In the genomic region with DNA sequence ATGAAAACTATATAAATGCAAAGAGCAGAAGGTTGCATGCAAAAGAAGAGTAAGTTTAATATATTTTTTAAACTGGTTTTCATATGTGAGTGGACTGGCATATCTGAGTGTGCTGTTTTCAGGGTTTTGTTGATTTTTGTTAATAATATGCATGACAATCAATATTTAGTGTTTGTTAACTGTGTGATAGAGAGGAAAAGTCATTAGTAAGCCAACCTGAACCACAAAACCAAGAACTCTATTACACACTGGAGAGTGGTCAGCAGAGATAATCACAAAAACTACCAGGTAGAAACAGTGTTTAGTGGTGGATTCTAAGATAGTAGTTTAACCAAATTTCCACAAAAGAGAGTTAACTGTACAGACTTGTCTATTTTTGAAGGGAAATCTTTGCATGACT, we compare ENCODE assay signal across 24 cellular contexts.
DNase-seq lines count a peak whose midpoint lies in the region; ATAC-seq, FAIRE-seq and TF ChIP-seq lines count a peak whose summit lies in the region.
"Had no signal": no experiment of that assay in that cellular context is flagged by ENCODE, and none has a peak within 500 bp of the region (broad histone marks: within the 10 kb centered on the region; RNA-seq: fewer than 3 reads in every experiment).

No MANE protein-coding gene starts in this region.

- no peak for TF ChIP-seq RAD21 in HepG2 (CRISPR knock-in tag; IDR thresholded peaks at IDR 0.05)

- H3K9me3 Mint-ChIP-seq in CD4-positive, alpha-beta T cell: peaks cover 2% of the 10 kb centered on the region

- H3K27me3 Mint-ChIP-seq in CD4-positive, alpha-beta T cell: no peaks in the 10 kb centered on the region
- H3K27me3 Mint-ChIP-seq: B cell; CD4-positive, alpha-beta memory T cell; CD8-positive, alpha-beta memory T cell had no signal

- no peak overlapping the region for H2AFZ ChIP-seq in HepG2 (ENCODE audit: low read length)

- TF ChIP-seq EP300 in HepG2 (IDR thresholded peaks at IDR 0.05; ENCODE audit: low read depth in 2 of 2, low read length in 2 of 2) (no peak), HepG2 (CRISPR knock-in tag; IDR thresholded peaks at IDR 0.05; ENCODE audit: borderline replicate concordance) (no peak)

- ATAC-seq in right lobe of liver: peak; percentile 40 to 69 (median 50)
- ATAC-seq in HepG2: no peak
- no peak for ATAC-seq in HG03354 (IDR thresholded peaks at IDR 0.05; ENCODE audit: poor library complexity, severe bottlenecking, unreplicated experiment)
- no peak for ATAC-seq in CD4-positive, alpha-beta T cell (ENCODE audit: poor library complexity)
- ATAC-seq: A549, GM12878 had no signal

- H3K27ac ChIP-seq in right lobe of liver (peak overlapping the region in 2 of 3 donors; percentile 13 to 24), HepG2 (ENCODE audit: extremely low read length, insufficient read depth, low read length) (no peak overlapping the region), VCaP (0 out of 2 replicates have a peak overlapping the region, but pooled peaks have one; percentile 44)
- no peak overlapping the region for H3K27ac ChIP-seq in CD4-positive, alpha-beta T cell (ENCODE audit: low read depth, low read length)
- H3K27ac ChIP-seq: 22Rv1; A549; BLaER1 treated with 17β-estradiol and CSF1 and Interleukin-3, amounts not matched to agents 10 nM and 100 nM; C4-2B had no signal

- no peaks in the 10 kb centered on the region for H3K36me3 Mint-ChIP-seq in CD4-positive, alpha-beta T cell (ENCODE audit: low read depth)
- H3K36me3 Mint-ChIP-seq: CD4-positive, alpha-beta memory T cell; CD8-positive, alpha-beta memory T cell had no signal

- H3K9ac ChIP-seq in HepG2 (ENCODE audit: insufficient read depth, low read depth, low read length): no peak overlapping the region
- H3K9ac ChIP-seq: BLaER1 treated with 17β-estradiol and CSF1 and Interleukin-3, amounts not matched to agents 10 nM and 100 nM had no signal

- H3K36me3 ChIP-seq in right lobe of liver: no peaks in the 10 kb centered on the region
- no peaks in the 10 kb centered on the region for H3K36me3 ChIP-seq in HepG2 (replicated peaks in 1 of 2; ENCODE audit: control insufficient read depth in 1 of 2, insufficient read depth in 2 of 2, low read length in 2 of 2)
- H3K36me3 ChIP-seq: BLaER1 treated with 17β-estradiol and CSF1 and Interleukin-3, amounts not matched to agents 10 nM and 100 nM had no signal

- no peaks in the 10 kb centered on the region for H3K79me2 ChIP-seq in HepG2 (ENCODE audit: insufficient read depth, low read length)

- H3K4me3 ChIP-seq in right lobe of liver (no peak overlapping the region), HepG2 (replicated peaks in 1 of 3; ENCODE audit: insufficient read depth in 1 of 3, low read depth in 2 of 3, low read length in 3 of 3) (no peak overlapping the region)
- H3K4me3 ChIP-seq: A549; BLaER1 treated with 17β-estradiol and CSF1 and Interleukin-3, amounts not matched to agents 10 nM and 100 nM; GM12878 had no signal

- BruUV-seq in HepG2 (replicated peaks; lab: Mats Ljungman, UMichigan): no TSS peak

- no peak for FAIRE-seq in HepG2 (lab: Jason Lieb, UNC)
- FAIRE-seq: A549, GM12878, GM12892, GM18507 had no signal

- intact Hi-C loops in right lobe of liver (cut with DNase I) (no loop called here), HepG2 (cut with micrococcal nuclease; ENCODE audit: unreplicated experiment) (no loop called here)
- intact Hi-C loops in CD4-positive, alpha-beta T cell (cut with DNase I, micrococcal nuclease): no loop called here

- H3K4me1 ChIP-seq in right lobe of liver (peaks cover 0 to 20% (median 9%) of the 10 kb centered on the region in 4 donors), HepG2 (ENCODE audit: insufficient read depth, low read length) (peaks cover 28% of the 10 kb centered on the region)
- H3K4me1 ChIP-seq: A549; BLaER1 treated with 17β-estradiol and CSF1 and Interleukin-3, amounts not matched to agents 10 nM and 100 nM had no signal

- POLR2A ChIA-PET in HepG2 (lab: Yijun Ruan, JAX): no interaction called here
- POLR2A ChIA-PET in CD4-positive, alpha-beta T cell (lab: Charles Lee): no interaction called here

- DNase-seq in right lobe of liver (no peak), HepG2 (ENCODE audit: low spot score) (no peak)
- no peak for DNase-seq in CD4-positive, alpha-beta T cell
- DNase-seq: AML-193; CD4-positive, alpha-beta memory T cell; CD8-positive, alpha-beta memory T cell; COR-L47; DMS 273 treated with DMSO at 0.1 percent for 48 hours; DMS153; DMS53; DMS79; DND-41; EL; GDM1 had no signal

- CTCF ChIA-PET in HepG2 (lab: Yijun Ruan, JAX; ENCODE audit: low intra/inter-chr PET ratio, low total read pairs): no interaction called here
- CTCF ChIA-PET in CD4-positive, alpha-beta T cell (lab: Charles Lee): no interaction called here

- no peak for TF ChIP-seq POLR2A in right lobe of liver (IDR thresholded peaks at IDR 0.05)
- TF ChIP-seq POLR2A in HepG2 (IDR thresholded peaks at IDR 0.05; ENCODE audit: insufficient read depth in 1 of 2, low read depth in 2 of 2, low read length in 2 of 2): no peak

- H3K4me3 Mint-ChIP-seq in CD4-positive, alpha-beta T cell: no peak overlapping the region
- H3K4me3 Mint-ChIP-seq: B cell; CD4-positive, alpha-beta memory T cell; CD8-positive, alpha-beta memory T cell had no signal

- in situ Hi-C loops in HepG2 (cut with HindIII; ENCODE audit: extremely low pct_ligation_motif_present, low pct_unique_long_range_greater_than_20kb): no loop called here

- H3K4me1 Mint-ChIP-seq in CD4-positive, alpha-beta T cell (ENCODE audit: low read depth): no peaks in the 10 kb centered on the region
- H3K4me1 Mint-ChIP-seq: B cell; CD4-positive, alpha-beta memory T cell; CD8-positive, alpha-beta memory T cell had no signal

- no peak overlapping the region for H3K27ac Mint-ChIP-seq in CD4-positive, alpha-beta T cell
- H3K27ac Mint-ChIP-seq: B cell; CD4-positive, alpha-beta memory T cell; CD8-positive, alpha-beta memory T cell had no signal

- TF ChIP-seq CTCF in right lobe of liver (IDR thresholded peaks at IDR 0.05): no peak
- no peak for TF ChIP-seq CTCF in HepG2 (CRISPR knock-in tag; IDR thresholded peaks at IDR 0.05)
- no peak for TF ChIP-seq CTCF in VCaP (conservative IDR thresholded peaks at IDR 0.05)
- no peak for TF ChIP-seq CTCF in CD4-positive, alpha-beta T cell (IDR thresholded peaks at IDR 0.05)

- no peak overlapping the region for H3K4me2 ChIP-seq in HepG2 (ENCODE audit: low read depth, low read length)
- H3K4me2 ChIP-seq: A549; BLaER1 treated with 17β-estradiol and CSF1 and Interleukin-3, amounts not matched to agents 10 nM and 100 nM had no signal

- no peaks in the 10 kb centered on the region for H4K20me1 ChIP-seq in HepG2 (ENCODE audit: insufficient read depth, low read length)
- H4K20me1 ChIP-seq: BLaER1 treated with 17β-estradiol and CSF1 and Interleukin-3, amounts not matched to agents 10 nM and 100 nM had no signal

- H3K9me3 ChIP-seq in right lobe of liver (no peaks in the 10 kb centered on the region), HepG2 (ENCODE audit: low read length) (no peaks in the 10 kb centered on the region)
- peaks cover 4% of the 10 kb centered on the region for H3K9me3 ChIP-seq in CD4-positive, alpha-beta T cell (ENCODE audit: control insufficient read depth, low read length)
- H3K9me3 ChIP-seq: A549; BLaER1 treated with 17β-estradiol and CSF1 and Interleukin-3, amounts not matched to agents 10 nM and 100 nM had no signal

- no peaks in the 10 kb centered on the region for H3K27me3 ChIP-seq in right lobe of liver
- no peaks in the 10 kb centered on the region for H3K27me3 ChIP-seq in HepG2 (ENCODE audit: control insufficient read depth in 1 of 2, insufficient read depth in 2 of 2, low read length in 2 of 2)
- H3K27me3 ChIP-seq in CD4-positive, alpha-beta T cell (ENCODE audit: control insufficient read depth, insufficient read depth, low read length): no peaks in the 10 kb centered on the region
- H3K27me3 ChIP-seq: BLaER1 treated with 17β-estradiol and CSF1 and Interleukin-3, amounts not matched to agents 10 nM and 100 nM had no signal

TF ChIP-seq in HepG2, 621 proteins besides CTCF, POLR2A, EP300 and RAD21:
- TF ChIP-seq NFE2L1 (CRISPR knock-in tag; IDR thresholded peaks at IDR 0.05; ENCODE audit: borderline replicate concordance) (no peak), ZFX (CRISPR knock-in tag; IDR thresholded peaks at IDR 0.05; ENCODE audit: low read depth) (no peak)

Comparison
In these comparisons a context has a peak if more than half of its experiments do, and no peak if none do; other contexts are left out.
1. ATAC-seq: peak in right lobe of liver (4 of 4); none in HepG2 (single experiment), HG03354 (single experiment) and CD4-positive, alpha-beta T cell (single experiment).
2. H3K27ac ChIP-seq: peak in right lobe of liver (2 of 3) and VCaP (single experiment); none in HepG2 (single experiment) and CD4-positive, alpha-beta T cell (single experiment).